Comparison of ENCODE assay signal across 8 cellular contexts in genomic region chr6:149566372-149567193, GRCh38. TPM values are rescaled to one million over a fixed set of nuclear protein-coding genes. Genes with fewer than 3 reads are reported as not detected.
A peak's percentile ranks its signal among the peaks of the same experiment; 100 is the strongest.
DNase-seq lines count a peak whose midpoint lies in the region; ATAC-seq and TF ChIP-seq lines count a peak whose summit lies in the region.

TSS of gene GINM1 (plus strand) at chr6:149566375. CDS start at chr6:149566415, 40 bp downstream.

- H3K36me3 ChIP-seq in HAP-1 (replicated peaks), result no peaks in the 10 kb centered on the region

- peaks cover 7% of the 10 kb centered on the region; the same call in 1 of the 2 replicates for H3K4me1 ChIP-seq in HAP-1

- no peaks in the 10 kb centered on the region for H3K27me3 ChIP-seq in HAP-1 (ENCODE audit: low read depth)

- H3K4me3 ChIP-seq in HAP-1, result peak within 1 kb of the TSS; percentile 95
- H3K4me3 ChIP-seq in NB4 (ENCODE audit: low read depth, low read length), result peak within 1 kb of the TSS; percentile 85
- peak within 1 kb of the TSS; percentile 86 for H3K4me3 ChIP-seq in WI38 (ENCODE audit: low read depth, low read length)

- TF ChIP-seq POLR2A in GM10847 (IDR thresholded peaks at IDR 0.05; ENCODE audit: extremely low read depth, insufficient read length) (peak; percentile 71), NB4 (IDR thresholded peaks at IDR 0.05; ENCODE audit: extremely low read depth, insufficient read length) (peak; percentile 43)

- peak; percentile 33 to 76 for DNase-seq in HAP-1 (ENCODE audit: low spot score in 2 of 2)
- DNase-seq in NB4 (ENCODE audit: low read depth), result peak; percentile 74
- peak; percentile 19 for DNase-seq in cerebellum (ENCODE audit: low spot score)
- DNase-seq in kidney tubule cell (ENCODE audit: low spot score), result peak; percentile 65
- peak; percentile 44 to 52 for DNase-seq in stimulated activated CD4-positive, alpha-beta T cell treated with anti-CD3 and anti-CD28 coated beads, Interleukin-1b, Interleukin-23, amount 100 ng/mL, for 4 hours (ENCODE audit: low read depth in 2 of 2)

- H3K9me3 ChIP-seq in HAP-1, result no peaks in the 10 kb centered on the region

- TF ChIP-seq CTCF in NB4 (IDR thresholded peaks at IDR 0.05; ENCODE audit: low read depth, low read length) (no peak), WI38 (IDR thresholded peaks at IDR 0.05; ENCODE audit: low read depth, low read length) (no peak)

- in situ Hi-C loops in HAP-1 (cut with MboI; ENCODE audit: low sequenced_read_pairs), result no loop called here

- no peak for ATAC-seq in GM18519 (IDR thresholded peaks at IDR 0.05; ENCODE audit: low FRiP score, unreplicated experiment)

RNA-seq across cellular contexts. Expression of gene GINM1, which starts in this region (rescaled TPM):
- total RNA-seq in cerebellum, result 31.5 TPM

Comparison
In these comparisons a context has a peak if more than half of its experiments do, and no peak if none do; other contexts are left out.
1. DNase-seq: peak in every context shown above with its lines; median percentile 74 in NB4; 65 in kidney tubule cell; 54 in HAP-1; 48 in stimulated activated CD4-positive, alpha-beta T cell treated with anti-CD3 and anti-CD28 coated beads, Interleukin-1b, Interleukin-23, amount 100 ng/mL, for 4 hours; 19 in cerebellum.